ENCODE assay signal across 8 cellular contexts in genomic region chr14:100486025-100486828, GRCh38.
DNase-seq lines count a peak whose midpoint lies in the region; ATAC-seq and TF ChIP-seq lines count a peak whose summit lies in the region.

No MANE protein-coding gene starts in this region.

- no peak for TF ChIP-seq POLR2A in lower leg skin (IDR thresholded peaks at IDR 0.05)

- H3K36me3 ChIP-seq in A673 (ENCODE audit: insufficient read depth, low read length, poor library complexity, severe bottlenecking) (no peaks in the 10 kb centered on the region), psoas muscle (ENCODE audit: insufficient read depth in 1 of 2, low read depth in 1 of 2) (peaks cover 0 to 7% of the 10 kb centered on the region in 2 donors)

- no peaks in the 10 kb centered on the region for H3K4me1 ChIP-seq in A673 (ENCODE audit: insufficient read depth, low read length, poor library complexity, severe bottlenecking)
- H3K4me1 ChIP-seq in psoas muscle = no peaks in the 10 kb centered on the region

- whole genome bisulfite sequencing in psoas muscle, 3 donors = 26 to 33% (median 30%) methylated on average over 21 of the region's 21 CpGs
- 50 to 56% methylated on average over 19 to 21 of the region's 21 CpGs for WGBS in lower leg skin, 2 donors

- POLR2A ChIA-PET in A673 (lab: Charles Lee; ENCODE audit: low non-redundant PET) = no interaction called here

- ATAC-seq in GM18520 (IDR thresholded peaks at IDR 0.05; ENCODE audit: unreplicated experiment) (peak; percentile 41), HG03280 (IDR thresholded peaks at IDR 0.05; ENCODE audit: unreplicated experiment) (peak; percentile 64), psoas muscle (peak in 2 of 4 donors; percentile 62 to 73)

- CTCF ChIA-PET in A673 (lab: Charles Lee) = no interaction called here

- no peaks in the 10 kb centered on the region for H3K27me3 ChIP-seq in A673 (replicated peaks; ENCODE audit: insufficient read depth, low read depth, low read length, poor library complexity)
- H3K27me3 ChIP-seq in psoas muscle (ENCODE audit: insufficient read depth in 3 of 3, low read length in 2 of 3) = no peaks in the 10 kb centered on the region

- no peaks in the 10 kb centered on the region for H3K9me3 ChIP-seq in A673 (ENCODE audit: low read depth, low read length, poor library complexity, severe bottlenecking)
- no peaks in the 10 kb centered on the region for H3K9me3 ChIP-seq in psoas muscle

- BruUV-seq in A673 (replicated peaks; lab: Mats Ljungman, UMichigan) = no TSS peak

- H3K4me3 ChIP-seq in A673 (ENCODE audit: low read depth, low read length, poor library complexity, severe bottlenecking) (no peak overlapping the region), fibroblast of pulmonary artery (replicated peaks; ENCODE audit: low read depth, low read length) (no peak overlapping the region), psoas muscle (no peak overlapping the region), lower leg skin (ENCODE audit: low read depth, poor library complexity, severe bottlenecking) (no peak overlapping the region)

- peak; percentile 79 for DNase-seq in A673 (ENCODE audit: low spot score)
- peak; percentile 73 for DNase-seq in NCI-H748 (lab: John Stamatoyannopoulos, UW; ENCODE audit: unreplicated experiment)
- peak; percentile 58 for DNase-seq in activated CD8-positive, alpha-beta memory T cell treated with anti-CD3 and anti-CD28 coated beads, Interleukin-2, amount 50 U/mL, for 4 hours
- peak; percentile 74 for DNase-seq in fibroblast of pulmonary artery (ENCODE audit: low read depth)
- peak; percentile 71 to 78 for DNase-seq in psoas muscle
- DNase-seq in lower leg skin (ENCODE audit: low spot score in 2 of 2) = no peak

- TF ChIP-seq CTCF in A673 (conservative IDR thresholded peaks at IDR 0.05; ENCODE audit: low read depth, low read length) (no peak), fibroblast of pulmonary artery (IDR thresholded peaks at IDR 0.05; ENCODE audit: low read length, missing control alignments) (no peak), psoas muscle (IDR thresholded peaks at IDR 0.05) (no peak), lower leg skin (IDR thresholded peaks at IDR 0.05) (no peak)

- H3K27ac ChIP-seq in A673 (ENCODE audit: low read depth, low read length, poor library complexity, severe bottlenecking) = no peak overlapping the region
- no peak overlapping the region for H3K27ac ChIP-seq in psoas muscle

- intact Hi-C loops in A673 (cut with micrococcal nuclease; ENCODE audit: unreplicated experiment) (no loop called here), psoas muscle (cut with DNase I) (no loop called here), lower leg skin (cut with DNase I; ENCODE audit: low total_unique reads) (no loop called here)

Comparison
In these comparisons a context has a peak if more than half of its experiments do, and no peak if none do; other contexts are left out.
1. DNase-seq: peak in A673 (single experiment), NCI-H748 (single experiment), activated CD8-positive, alpha-beta memory T cell treated with anti-CD3 and anti-CD28 coated beads, Interleukin-2, amount 50 U/mL, for 4 hours (single experiment), fibroblast of pulmonary artery (single experiment) and psoas muscle (2 of 2); none in lower leg skin (0 of 2).